Comparison of ENCODE assay signal across 9 cellular contexts in genomic region chr6:14664616-14665315, GRCh38.
A peak's percentile ranks its signal among the peaks of the same experiment; 100 is the strongest.
DNase-seq lines count a peak whose midpoint lies in the region; ATAC-seq, FAIRE-seq and TF ChIP-seq lines count a peak whose summit lies in the region.
"Had no signal": no experiment of that assay in that cellular context is flagged by ENCODE, and none has a peak within 500 bp of the region (broad histone marks: within the 10 kb centered on the region; RNA-seq: fewer than 3 reads in every experiment).

No MANE protein-coding gene starts in this region.

- ATAC-seq in right lobe of liver, result no peak

- no peaks in the 10 kb centered on the region for H3K9me3 ChIP-seq in right lobe of liver

- no peak overlapping the region for H3K4me3 Mint-ChIP-seq in osteocyte (ENCODE audit: unreplicated experiment)

- no peaks in the 10 kb centered on the region for H3K27me3 ChIP-seq in right lobe of liver

- intact Hi-C loops in right lobe of liver (cut with DNase I), result no loop called here

- H3K4me3 ChIP-seq in right lobe of liver, result no peak overlapping the region

- DNase-seq in COLO668 (lab: John Stamatoyannopoulos, UW; ENCODE audit: unreplicated experiment), result peak; percentile 59
- peak; percentile 29 for DNase-seq in H54 (ENCODE audit: insufficient read length, low spot score)
- peak; percentile 53 for DNase-seq in T1000 (lab: John Stamatoyannopoulos, UW)
- peak; percentile 20 for DNase-seq in left kidney (ENCODE audit: low read depth, low spot score)
- no peak for DNase-seq in stimulated activated CD4-positive, alpha-beta T cell treated with anti-CD3 and anti-CD28 coated beads, Interleukin-12 subunit alpha, Interleukin-12 subunit beta, amount 100 ng/mL, for 4 hours
- no peak for DNase-seq in right lobe of liver
- no peak for DNase-seq in osteocyte (ENCODE audit: extremely low spot score, unreplicated experiment)
- DNase-seq: activated CD4-positive, alpha-beta T cell treated with anti-CD3 and anti-CD28 coated beads, Interleukin-2, amount 50 U/mL, for 4 hours; NCI-H187 had no signal

- TF ChIP-seq POLR2A in H54 (IDR thresholded peaks at IDR 0.05; ENCODE audit: low read depth, low read length) (no peak), right lobe of liver (IDR thresholded peaks at IDR 0.05) (no peak)

- no peak overlapping the region for H3K27ac ChIP-seq in right lobe of liver

- FAIRE-seq in H54 (lab: Jason Lieb, UNC), result peak; percentile 77

- H3K36me3 Mint-ChIP-seq in osteocyte (ENCODE audit: unreplicated experiment), result no peaks in the 10 kb centered on the region

- no peak for TF ChIP-seq CTCF in right lobe of liver (IDR thresholded peaks at IDR 0.05)
- TF ChIP-seq CTCF in osteocyte (IDR thresholded peaks at IDR 0.05), result no peak

- H3K9me3 Mint-ChIP-seq in osteocyte (ENCODE audit: unreplicated experiment), result no peaks in the 10 kb centered on the region

- no peaks in the 10 kb centered on the region for H3K4me1 ChIP-seq in right lobe of liver

- H3K36me3 ChIP-seq in right lobe of liver, result no peaks in the 10 kb centered on the region

- peaks cover 22% of the 10 kb centered on the region for H3K4me1 Mint-ChIP-seq in osteocyte (ENCODE audit: unreplicated experiment)

- no peak overlapping the region for H3K27ac Mint-ChIP-seq in osteocyte (ENCODE audit: unreplicated experiment)

- WGBS in right lobe of liver (ENCODE audit: insufficient coverage, low coverage, low lambda C conversion rate, missing lambda C conversion rate), result 65% methylated on average over 9 of the region's 11 CpGs

- H3K27me3 Mint-ChIP-seq in osteocyte (ENCODE audit: unreplicated experiment), result no peaks in the 10 kb centered on the region

Comparison
In these comparisons a context has a peak if more than half of its experiments do, and no peak if none do; other contexts are left out.
1. DNase-seq: peak in COLO668 (single experiment), H54 (single experiment), T1000 (single experiment) and left kidney (single experiment); none in stimulated activated CD4-positive, alpha-beta T cell treated with anti-CD3 and anti-CD28 coated beads, Interleukin-12 subunit alpha, Interleukin-12 subunit beta, amount 100 ng/mL, for 4 hours (single experiment), right lobe of liver (0 of 3) and osteocyte (single experiment).